ENCODE assay signal across 1 cellular context in the genomic region with DNA sequence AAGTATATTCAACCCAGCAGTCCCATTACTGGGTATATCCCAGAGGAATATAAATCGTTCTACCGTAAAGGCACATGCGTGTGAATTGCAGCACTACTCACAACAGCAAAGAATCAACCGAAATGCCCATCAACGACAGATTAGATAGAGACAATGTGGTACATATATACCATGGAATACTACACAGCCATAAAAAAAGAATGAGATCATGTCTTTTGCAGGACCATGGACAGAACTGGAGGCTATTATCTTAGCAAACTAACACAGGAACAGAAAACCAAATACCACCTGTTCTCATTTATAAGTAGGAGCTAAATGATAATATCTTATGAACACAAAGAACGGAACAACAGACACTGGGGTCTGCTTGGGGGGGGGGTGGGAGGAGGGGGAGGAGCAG.
TF ChIP-seq lines count a peak whose summit lies in the region.

No MANE protein-coding gene starts in this region.

TF ChIP-seq in SK-N-SH treated with all-trans-retinoic acid at 6 μM for 48 hours, 23 proteins besides CTCF, POLR2A, EP300 and RAD21 (continued from another document):
- TF ChIP-seq, protein P1, sequence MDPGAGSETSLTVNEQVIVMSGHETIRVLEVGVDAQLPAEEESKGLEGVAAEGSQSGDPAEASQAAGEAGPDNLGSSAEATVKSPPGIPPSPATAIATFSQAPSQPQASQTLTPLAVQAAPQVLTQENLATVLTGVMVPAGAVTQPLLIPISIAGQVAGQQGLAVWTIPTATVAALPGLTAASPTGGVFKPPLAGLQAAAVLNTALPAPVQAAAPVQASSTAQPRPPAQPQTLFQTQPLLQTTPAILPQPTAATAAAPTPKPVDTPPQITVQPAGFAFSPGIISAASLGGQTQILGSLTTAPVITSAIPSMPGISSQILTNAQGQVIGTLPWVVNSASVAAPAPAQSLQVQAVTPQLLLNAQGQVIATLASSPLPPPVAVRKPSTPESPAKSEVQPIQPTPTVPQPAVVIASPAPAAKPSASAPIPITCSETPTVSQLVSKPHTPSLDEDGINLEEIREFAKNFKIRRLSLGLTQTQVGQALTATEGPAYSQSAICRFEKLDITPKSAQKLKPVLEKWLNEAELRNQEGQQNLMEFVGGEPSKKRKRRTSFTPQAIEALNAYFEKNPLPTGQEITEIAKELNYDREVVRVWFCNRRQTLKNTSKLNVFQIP (CRISPR knock-in tag; IDR thresholded peaks at IDR 0.05; ENCODE audit: borderline replicate concordance, low read depth), result no peak
